28 cellular contexts compared by ENCODE assay signal in the genomic region with DNA sequence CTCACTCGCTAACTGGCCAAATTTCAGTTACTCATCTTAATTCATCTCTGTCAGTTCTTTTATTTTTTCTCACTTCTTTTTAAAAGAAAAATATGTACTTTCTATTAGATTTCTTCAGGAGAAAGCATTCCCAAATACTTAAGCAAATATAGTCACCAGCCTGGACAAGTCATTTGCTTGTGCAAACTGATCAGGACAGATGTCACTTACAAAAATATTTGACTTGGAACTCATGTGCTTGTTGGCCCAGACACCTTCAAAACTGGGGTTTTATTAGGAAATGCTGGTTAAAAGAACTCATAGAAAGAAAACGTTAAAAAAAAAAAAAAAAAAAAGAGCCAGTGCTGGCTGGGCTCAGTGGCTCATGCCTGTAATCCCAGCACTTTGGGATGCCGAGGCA.
"Had no signal": no experiment of that assay in that cellular context is flagged by ENCODE, and none has a peak within 500 bp of the region (broad histone marks: within the 10 kb centered on the region; RNA-seq: fewer than 3 reads in every experiment).

No MANE protein-coding gene starts in this region.

- H3K36me3 ChIP-seq: esophagus squamous epithelium, heart right ventricle, left ventricle myocardium inferior, lower lobe of right lung, ovary, suprapubic skin, transverse colon, upper lobe of right lung, uterus had no signal

- H3K4me3 ChIP-seq: coronary artery, esophagus squamous epithelium, heart right ventricle, left ventricle myocardium inferior, lower lobe of right lung, ovary, smooth muscle cell, suprapubic skin, transverse colon, upper lobe of right lung, uterus had no signal

- H3K27ac ChIP-seq: coronary artery, esophagus squamous epithelium, heart right ventricle, left ventricle myocardium inferior, lower lobe of right lung, ovary, suprapubic skin, transverse colon, upper lobe of right lung, uterus had no signal

- ATAC-seq: heart right ventricle; left cardiac atrium; lower lobe of right lung; naive thymus-derived CD8-positive, alpha-beta T cell; sciatic nerve; stimulated activated naive CD8-positive, alpha-beta T cell treated with anti-CD3 and anti-CD28 coated beads, Interleukin-15, amount 100 ng/mL, for 72 hours; upper lobe of right lung had no signal

- DNase-seq: dermis blood vessel endothelial cell; effector memory CD4-positive, alpha-beta T cell; erythroblast; esophagus squamous epithelium; foreskin melanocyte; glutamatergic neuron; heart right ventricle; hippocampal formation; left cardiac atrium; left ventricle myocardium inferior; lower lobe of right lung; naive thymus-derived CD8-positive, alpha-beta T cell; nephron progenitor cell; nucleus accumbens; ovary; stimulated activated CD4-positive, alpha-beta T cell treated with anti-CD3 and anti-CD28 coated beads, Interleukin-12 subunit alpha, Interleukin-12 subunit beta, amount 100 ng/mL, for 4 hours; stimulated activated CD4-positive, alpha-beta T cell treated with anti-CD3 and anti-CD28 coated beads, Interleukin-1b, Interleukin-23, amount 100 ng/mL, for 48 hours; stimulated activated CD4-positive, alpha-beta T cell treated with anti-CD3 and anti-CD28 coated beads, Interleukin-4, amount 100 ng/mL, for 1 hour; stimulated activated CD8-positive, alpha-beta memory T cell treated with anti-CD3 and anti-CD28 coated beads, Interleukin-4, amount 100 ng/mL, for 48 hours; stimulated activated naive CD4-positive, alpha-beta T cell; stimulated activated naive CD8-positive, alpha-beta T cell treated with anti-CD3 and anti-CD28 coated beads, Interleukin-15, amount 100 ng/mL, for 72 hours; transverse colon; upper lobe of right lung; uterus had no signal

- H3K27me3 ChIP-seq: esophagus squamous epithelium, heart right ventricle, ovary, suprapubic skin, transverse colon, upper lobe of right lung, uterus had no signal

- H3K9me3 ChIP-seq: esophagus squamous epithelium, heart right ventricle, left ventricle myocardium inferior, lower lobe of right lung, ovary, suprapubic skin, transverse colon, upper lobe of right lung, uterus had no signal

- H3K4me1 ChIP-seq: heart right ventricle, left ventricle myocardium inferior, lower lobe of right lung, suprapubic skin, transverse colon, upper lobe of right lung, uterus had no signal
